Comparison of ENCODE assay signal across 8 cellular contexts in genomic region chr4:1356181-1356998, GRCh38. TPM values are rescaled to one million over a fixed set of nuclear protein-coding genes. Genes with fewer than 3 reads are reported as not detected.
DNase-seq lines count a peak whose midpoint lies in the region; ATAC-seq, FAIRE-seq and TF ChIP-seq lines count a peak whose summit lies in the region.

No MANE protein-coding gene starts in this region.

- TF ChIP-seq CTCF in foreskin fibroblast (IDR thresholded peaks at IDR 0.05; ENCODE audit: low read depth, low read length) (peak; percentile 91), pancreas (IDR thresholded peaks at IDR 0.05) (peak; percentile 58 to 74 (median 69))

- no peaks in the 10 kb centered on the region for H3K9me3 ChIP-seq in pancreas

- ATAC-seq in pancreas = peak in 3 of 4 donors; percentile 51 to 58 (median 52)
- no peak for ATAC-seq in esophagus mucosa
- no peak for ATAC-seq in HG02852 (IDR thresholded peaks at IDR 0.05; ENCODE audit: unreplicated experiment)

- FAIRE-seq in pancreas (lab: Jason Lieb, UNC) = no peak

- H3K4me3 ChIP-seq in foreskin fibroblast (ENCODE audit: low read depth in 1 of 2, low read length in 2 of 2) = no peak overlapping the region
- H3K4me3 ChIP-seq in pancreas = no peak overlapping the region

- H3K36me3 ChIP-seq in pancreas = peaks cover 0 to 8% (median 0%) of the 10 kb centered on the region in 3 donors

- intact Hi-C loops in pancreas (cut with DNase I) = loop anchor here in 1 of 3 donors (5.0 to 10.0 kb wide), 2 partner anchors 161 to 268 kb away; no protein-coding TSS in a partner anchor

- no peaks in the 10 kb centered on the region for H3K4me1 ChIP-seq in pancreas

- H3K27me3 ChIP-seq in pancreas = no peaks in the 10 kb centered on the region

- DNase-seq in NCI-H82 (lab: John Stamatoyannopoulos, UW) = peak; percentile 75
- no peak for DNase-seq in NCI-H82 treated with DMSO at 0.1 percent for 48 hours (lab: John Stamatoyannopoulos, UW; ENCODE audit: unreplicated experiment)
- DNase-seq in NCI-H1092 (lab: John Stamatoyannopoulos, UW) = peak; percentile 51
- DNase-seq in activated T-cell treated with anti-CD3 and anti-CD28 coated beads for 4 hours = peak; percentile 36
- peak in 1 of 2 donors; percentile 83 for DNase-seq in foreskin fibroblast
- peak in 4 of 6 donors; percentile 63 to 84 (median 74) for DNase-seq in pancreas

- WGBS in pancreas, 2 donors = 59 to 61% methylated on average over 28 of the region's 28 CpGs

- no peak overlapping the region for H3K27ac ChIP-seq in pancreas

RNA-seq across cellular contexts. Expression of gene UVSSA, which starts 9.4 kb away (rescaled TPM):
- total RNA-seq in pancreas = 10 to 100 TPM in 5 of 6 donors, 1 to 10 TPM in 1; 9.2 to 24.7 (median 12.4) TPM
- 10 to 100 TPM; 19.5 to 30.9 TPM for polyA plus RNA-seq in pancreas
- 11.0 TPM for total RNA-seq in esophagus mucosa

RNA-seq across cellular contexts. Expression of gene NKX1-1, which starts 49.9 kb away (rescaled TPM):
- total RNA-seq in pancreas (not detected), esophagus mucosa (not detected)
- polyA plus RNA-seq in pancreas = not detected

Comparison
In these comparisons a context has a peak if more than half of its experiments do, and no peak if none do; other contexts are left out.
1. ATAC-seq: peak in pancreas (3 of 4); none in esophagus mucosa (single experiment) and HG02852 (single experiment).